In the genomic region with DNA sequence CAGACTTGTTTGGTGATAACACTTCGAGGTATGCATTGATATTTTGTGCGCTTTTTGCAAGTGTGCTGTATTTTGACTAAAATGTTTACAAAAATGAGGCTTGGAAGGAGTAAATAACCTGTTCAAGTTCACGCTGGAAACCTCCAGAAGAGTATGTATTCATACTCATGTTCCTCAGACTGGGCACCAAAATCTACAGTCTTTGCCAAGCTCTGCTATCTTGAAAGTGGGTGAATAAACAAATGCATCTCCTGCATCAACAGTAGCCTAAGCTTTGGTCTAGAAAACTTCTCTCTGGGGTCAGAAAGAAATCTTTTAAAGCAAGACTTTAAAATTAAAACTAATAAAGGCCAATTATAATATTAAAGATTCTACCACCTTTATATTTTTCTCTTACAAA, we compare ENCODE assay signal across 24 cellular contexts.
DNase-seq lines count a peak whose midpoint lies in the region; ATAC-seq, FAIRE-seq and TF ChIP-seq lines count a peak whose summit lies in the region.
"Had no signal": no experiment of that assay in that cellular context is flagged by ENCODE, and none has a peak within 500 bp of the region (broad histone marks: within the 10 kb centered on the region; RNA-seq: fewer than 3 reads in every experiment).

No MANE protein-coding gene starts in this region.

- DNase-seq in G401 (ENCODE audit: low spot score) (peak; percentile 62), H54 (ENCODE audit: insufficient read length, low spot score) (no peak), left lobe of liver (ENCODE audit: low spot score) (no peak), neural progenitor cell (ENCODE audit: low spot score) (no peak), dorsolateral prefrontal cortex (no peak), AML-193 (lab: John Stamatoyannopoulos, UW) (no peak)
- no peak for DNase-seq in activated naive CD8-positive, alpha-beta T cell treated with anti-CD3 and anti-CD28 coated beads for 36 hours
- DNase-seq: 8988T; ACHN; Caco-2; Calu3; CD4-positive, alpha-beta T cell; CD8-positive, alpha-beta T cell; DMS79 treated with DMSO at 0.1 percent for 48 hours; GDM1 had no signal

- no peaks in the 10 kb centered on the region for H3F3A ChIP-seq in neural progenitor cell (ENCODE audit: low read depth)

- no peak overlapping the region for H3K9ac ChIP-seq in neural progenitor cell
- H3K9ac ChIP-seq: BLaER1 treated with 17β-estradiol and CSF1 and Interleukin-3, amounts not matched to agents 10 nM and 100 nM had no signal

- no peaks in the 10 kb centered on the region for H3K36me3 ChIP-seq in neural progenitor cell
- H3K36me3 ChIP-seq: BLaER1 treated with 17β-estradiol and CSF1 and Interleukin-3, amounts not matched to agents 10 nM and 100 nM had no signal

- no peak overlapping the region for H3K27ac Mint-ChIP-seq in neural progenitor cell
- H3K27ac Mint-ChIP-seq in activated naive CD8-positive, alpha-beta T cell treated with anti-CD3 and anti-CD28 coated beads for 36 hours = no peak overlapping the region
- H3K27ac Mint-ChIP-seq: B cell; CD4-positive, alpha-beta T cell; CD8-positive, alpha-beta T cell had no signal

- peak overlapping the region; percentile 52 for H3K4me2 ChIP-seq in neural progenitor cell
- H3K4me2 ChIP-seq: BLaER1 treated with 17β-estradiol and CSF1 and Interleukin-3, amounts not matched to agents 10 nM and 100 nM had no signal

- FAIRE-seq in H54 (lab: Jason Lieb, UNC) = peak; percentile 71
- FAIRE-seq: A204.1, D721Med, GM12878, GM12892, GM18507 had no signal

- no peak for TF ChIP-seq POLR2A in H54 (IDR thresholded peaks at IDR 0.05; ENCODE audit: low read depth, low read length)

- H3K9me3 Mint-ChIP-seq in neural progenitor cell = peaks cover 6% of the 10 kb centered on the region
- peaks cover 4% of the 10 kb centered on the region for H3K9me3 Mint-ChIP-seq in activated naive CD8-positive, alpha-beta T cell treated with anti-CD3 and anti-CD28 coated beads for 36 hours
- H3K9me3 Mint-ChIP-seq: CD4-positive, alpha-beta T cell; CD8-positive, alpha-beta T cell had no signal

- H3K4me1 ChIP-seq in neural progenitor cell = peaks cover 29% of the 10 kb centered on the region
- H3K4me1 ChIP-seq: Caco-2 had no signal

- no peaks in the 10 kb centered on the region for H4K20me1 ChIP-seq in neural progenitor cell (ENCODE audit: low read depth)
- H4K20me1 ChIP-seq: BLaER1 treated with 17β-estradiol and CSF1 and Interleukin-3, amounts not matched to agents 10 nM and 100 nM had no signal

- H3K27me3 ChIP-seq in neural progenitor cell (no peaks in the 10 kb centered on the region), dorsolateral prefrontal cortex (no peaks in the 10 kb centered on the region)
- H3K27me3 ChIP-seq: BLaER1 treated with 17β-estradiol and CSF1 and Interleukin-3, amounts not matched to agents 10 nM and 100 nM had no signal

- peaks cover 6% of the 10 kb centered on the region for H3K4me1 Mint-ChIP-seq in neural progenitor cell
- no peaks in the 10 kb centered on the region for H3K4me1 Mint-ChIP-seq in activated naive CD8-positive, alpha-beta T cell treated with anti-CD3 and anti-CD28 coated beads for 36 hours
- H3K4me1 Mint-ChIP-seq: B cell had no signal

- H3K27ac ChIP-seq in neural progenitor cell (no peak overlapping the region), dorsolateral prefrontal cortex (peak overlapping the region in 1 of 59 donors; percentile 32)
- H3K27ac ChIP-seq: BLaER1 treated with 17β-estradiol and CSF1 and Interleukin-3, amounts not matched to agents 10 nM and 100 nM; C4-2B had no signal

- H3K36me3 Mint-ChIP-seq in neural progenitor cell = no peaks in the 10 kb centered on the region
- H3K36me3 Mint-ChIP-seq in activated naive CD8-positive, alpha-beta T cell treated with anti-CD3 and anti-CD28 coated beads for 36 hours = no peaks in the 10 kb centered on the region
- H3K36me3 Mint-ChIP-seq: CD8-positive, alpha-beta T cell had no signal

- no peaks in the 10 kb centered on the region for H3K9me3 ChIP-seq in neural progenitor cell (ENCODE audit: low read depth)
- H3K9me3 ChIP-seq: Caco-2 had no signal

- peaks cover 63% of the 10 kb centered on the region for H3K79me2 ChIP-seq in neural progenitor cell (ENCODE audit: low read depth)

- peak; percentile 80 for ATAC-seq in left lobe of liver
- no peak for ATAC-seq in HG03045 (IDR thresholded peaks at IDR 0.05; ENCODE audit: unreplicated experiment)
- ATAC-seq: CD8-positive, alpha-beta T cell; GM12878 had no signal

- no peaks in the 10 kb centered on the region for H3K27me3 Mint-ChIP-seq in neural progenitor cell (ENCODE audit: insufficient read depth, low read depth)
- peaks cover 8% of the 10 kb centered on the region for H3K27me3 Mint-ChIP-seq in activated naive CD8-positive, alpha-beta T cell treated with anti-CD3 and anti-CD28 coated beads for 36 hours
- H3K27me3 Mint-ChIP-seq: B cell; CD4-positive, alpha-beta T cell had no signal

- TF ChIP-seq CTCF in neural progenitor cell (IDR thresholded peaks at IDR 0.05) (no peak), dorsolateral prefrontal cortex (IDR thresholded peaks at IDR 0.05 in 54 of 56, conservative IDR thresholded peaks at IDR 0.05 in 2 of 56; ENCODE audit: low read depth in 1 of 56, partially characterized antibody in 56 of 56) (no peak)

- no peak overlapping the region for H3K4me3 ChIP-seq in neural progenitor cell
- no peak overlapping the region for H3K4me3 ChIP-seq in dorsolateral prefrontal cortex
- H3K4me3 ChIP-seq: BLaER1 treated with 17β-estradiol and CSF1 and Interleukin-3, amounts not matched to agents 10 nM and 100 nM; GM12878 had no signal

- no peak overlapping the region for H2AFZ ChIP-seq in neural progenitor cell (replicated peaks)

- intact Hi-C loops in dorsolateral prefrontal cortex (cut with DNase I) = no loop called here

- H3K4me3 Mint-ChIP-seq in neural progenitor cell = no peak overlapping the region
- no peak overlapping the region for H3K4me3 Mint-ChIP-seq in activated naive CD8-positive, alpha-beta T cell treated with anti-CD3 and anti-CD28 coated beads for 36 hours
- H3K4me3 Mint-ChIP-seq: B cell; CD4-positive, alpha-beta T cell; CD8-positive, alpha-beta T cell had no signal

- in situ Hi-C loops in G401 (cut with HindIII; ENCODE audit: low sequenced_read_pairs) = no loop called here
